28 cellular contexts compared by ENCODE assay signal in genomic region chr21:42716074-42716473, GRCh38.
"Had no signal": no experiment of that assay in that cellular context is flagged by ENCODE, and none has a peak within 500 bp of the region (broad histone marks: within the 10 kb centered on the region; RNA-seq: fewer than 3 reads in every experiment).

No MANE protein-coding gene starts in this region.

- ATAC-seq: activated CD4-positive, CD25-positive, alpha-beta regulatory T cell treated with anti-CD3 and anti-CD28 coated beads, Interleukin-2, amount 50 U/mL, for 24 hours; activated CD8-positive, alpha-beta memory T cell treated with anti-CD3 and anti-CD28 coated beads, Interleukin-2, amount 10 ng/mL, durations not matched to agents 7 days and 5 days; activated CD8-positive, alpha-beta T cell treated with anti-CD3 and anti-CD28 coated beads for 36 hours; activated naive CD8-positive, alpha-beta T cell treated with anti-CD3 and anti-CD28 coated beads, Interleukin-2, amount 50 U/mL, for 24 hours; body of pancreas; effector memory CD8-positive, alpha-beta T cell; gastroesophageal sphincter; heart right ventricle; T-helper 17 cell had no signal

- H3K27ac ChIP-seq: adrenal gland, body of pancreas, esophagus muscularis mucosa, gastroesophageal sphincter, heart right ventricle had no signal

- H3K27me3 ChIP-seq: adrenal gland, body of pancreas, esophagus muscularis mucosa, gastroesophageal sphincter had no signal

- DNase-seq: activated B cell treated with CpG ODN at 0.5 μM for 24 hours; activated CD4-positive, alpha-beta T cell treated with anti-CD3 and anti-CD28 coated beads for 48 hours; activated CD4-positive, alpha-beta T cell treated with anti-CD3 and anti-CD28 coated beads, Interleukin-2, amount 50 U/mL, for 1 hour; activated CD4-positive, alpha-beta T cell treated with anti-CD3 and anti-CD28 coated beads, Interleukin-2, amount 50 U/mL, for 48 hours; activated CD8-positive, alpha-beta memory T cell treated with anti-CD3 and anti-CD28 coated beads, Interleukin-2, amount 10 ng/mL, durations not matched to agents 7 days and 5 days; activated CD8-positive, alpha-beta memory T cell treated with anti-CD3 and anti-CD28 coated beads, Interleukin-2, amount 50 U/mL, for 4 hours; activated CD8-positive, alpha-beta T cell treated with anti-CD3 and anti-CD28 coated beads for 36 hours; activated naive CD4-positive, alpha-beta T cell treated with anti-CD3 and anti-CD28 coated beads for 36 hours; activated naive CD8-positive, alpha-beta T cell treated with anti-CD3 and anti-CD28 coated beads for 36 hours; activated naive CD8-positive, alpha-beta T cell treated with anti-CD3 and anti-CD28 coated beads, Interleukin-2, amount 50 U/mL, for 24 hours; activated T-cell treated with anti-CD3 and anti-CD28 coated beads, Interleukin-2, amount 50 U/mL, for 1 hour; activated T-cell treated with anti-CD3 and anti-CD28 coated beads, Interleukin-2, amount 50 U/mL, for 48 hours; adrenal gland; amygdala; aorta; body of pancreas; cortex of kidney; dermis blood vessel endothelial cell; effector CD4-positive, alpha-beta T cell; effector memory CD8-positive, alpha-beta T cell; erythroblast; foreskin melanocyte; heart right ventricle; T-helper 1 cell; T-helper 17 cell had no signal

- H3K4me3 ChIP-seq: adrenal gland, body of pancreas, esophagus muscularis mucosa, gastroesophageal sphincter, heart right ventricle had no signal

- H3K9me3 ChIP-seq: adrenal gland, body of pancreas, esophagus muscularis mucosa, gastroesophageal sphincter, heart right ventricle had no signal

- H3K36me3 ChIP-seq: adrenal gland, esophagus muscularis mucosa, gastroesophageal sphincter, heart right ventricle had no signal
